Comparison of ENCODE assay signal across 8 cellular contexts in the genomic region with DNA sequence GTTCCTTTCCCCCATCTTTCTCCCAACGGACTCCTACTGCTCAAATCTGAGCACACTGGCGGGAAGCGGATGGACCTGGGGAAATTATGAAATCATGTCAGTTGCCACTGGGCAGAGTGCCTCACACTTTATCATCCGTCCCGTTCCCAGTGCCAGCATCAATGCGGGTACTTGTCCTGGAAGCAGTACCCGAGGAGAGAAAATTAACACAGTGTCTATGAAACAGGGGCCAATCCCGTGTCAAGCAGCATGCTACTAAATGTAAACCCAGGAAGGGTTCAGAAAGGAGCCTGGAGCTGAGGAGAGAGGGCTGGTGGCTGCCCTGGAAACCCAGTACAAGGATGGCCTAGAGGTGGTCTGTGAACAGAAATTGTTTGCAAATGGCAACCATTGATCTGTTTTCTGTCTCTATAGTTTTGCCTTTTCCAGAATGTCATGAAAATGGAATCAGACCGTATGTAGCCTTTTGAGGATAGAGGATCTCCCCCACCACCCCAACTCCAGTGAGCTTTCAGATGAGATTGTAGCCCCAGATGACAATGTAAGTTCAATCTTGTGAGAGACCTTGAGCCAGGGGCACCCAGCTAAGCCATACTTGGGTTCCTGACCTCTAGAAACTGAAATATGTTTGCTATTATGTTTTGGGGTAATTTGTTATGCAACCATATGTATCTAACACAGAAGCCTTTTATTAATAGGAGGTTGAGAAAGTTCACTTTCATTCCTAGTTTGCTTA. TPM values are rescaled to one million over a fixed set of nuclear protein-coding genes. Genes with fewer than 3 reads are reported as not detected.
DNase-seq lines count a peak whose midpoint lies in the region; ATAC-seq and TF ChIP-seq lines count a peak whose summit lies in the region.

No MANE protein-coding gene starts in this region.

- H3K9ac ChIP-seq in iPS-18a (ENCODE audit: low read length), result peak overlapping the region; percentile 76

- no peak for TF ChIP-seq EP300 in Ishikawa (IDR thresholded peaks at IDR 0.05; ENCODE audit: borderline replicate concordance)

- DNase-seq in CD14-positive monocyte (ENCODE audit: low spot score) (no peak), astrocyte of the cerebellum (ENCODE audit: low read depth) (no peak), NCI-H82 treated with DMSO at 0.1 percent for 48 hours (lab: John Stamatoyannopoulos, UW; ENCODE audit: unreplicated experiment) (no peak), NCI-H82 (lab: John Stamatoyannopoulos, UW) (no peak)

- H3K27me3 Mint-ChIP-seq in CD14-positive monocyte (ENCODE audit: low read depth in 3 of 3), result peaks cover 7 to 11% (median 7%) of the 10 kb centered on the region in 3 donors
- no peaks in the 10 kb centered on the region for H3K27me3 Mint-ChIP-seq in stimulated activated memory B cell treated with anti-CD40 and anti-IgM and Interleukin-4, amounts not matched to agents 10 μg/mL and 1 μg/mL and 100 μg/mL, for 72 hours

- in situ Hi-C loops in astrocyte of the cerebellum (cut with HindIII; ENCODE audit: low sequenced_read_pairs), result no loop called here

- intact Hi-C loops in CD14-positive monocyte (cut with micrococcal nuclease), result no loop called here

- TF ChIP-seq CTCF in CD14-positive monocyte (IDR thresholded peaks at IDR 0.05) (no peak), astrocyte of the cerebellum (IDR thresholded peaks at IDR 0.05; ENCODE audit: low read depth, low read length, missing control alignments) (no peak)

- H3K27ac Mint-ChIP-seq in CD14-positive monocyte, result peak overlapping the region in 2 of 7 donors; percentile 40 to 81
- peak overlapping the region; percentile 60 for H3K27ac Mint-ChIP-seq in stimulated activated memory B cell treated with anti-CD40 and anti-IgM and Interleukin-4, amounts not matched to agents 10 μg/mL and 1 μg/mL and 100 μg/mL, for 72 hours

- no peak for TF ChIP-seq RAD21 in Ishikawa (IDR thresholded peaks at IDR 0.05; ENCODE audit: low read depth)

- ATAC-seq in stimulated activated memory B cell treated with anti-CD40 and anti-IgM and Interleukin-4, amounts not matched to agents 10 μg/mL and 1 μg/mL and 100 μg/mL, for 72 hours, result no peak
- no peak for ATAC-seq in HG02970 (IDR thresholded peaks at IDR 0.05; ENCODE audit: low FRiP score, unreplicated experiment)

- no peaks in the 10 kb centered on the region for H3K36me3 Mint-ChIP-seq in CD14-positive monocyte
- peaks cover 6% of the 10 kb centered on the region for H3K36me3 Mint-ChIP-seq in stimulated activated memory B cell treated with anti-CD40 and anti-IgM and Interleukin-4, amounts not matched to agents 10 μg/mL and 1 μg/mL and 100 μg/mL, for 72 hours

- H3K4me3 ChIP-seq in astrocyte of the cerebellum (ENCODE audit: low read depth, low read length), result peak overlapping the region; percentile 65
- H3K4me3 ChIP-seq in iPS-18a (ENCODE audit: low read length), result peak overlapping the region; percentile 68

- peaks cover 23% of the 10 kb centered on the region for H3K4me1 Mint-ChIP-seq in CD14-positive monocyte
- peaks cover 37% of the 10 kb centered on the region for H3K4me1 Mint-ChIP-seq in stimulated activated memory B cell treated with anti-CD40 and anti-IgM and Interleukin-4, amounts not matched to agents 10 μg/mL and 1 μg/mL and 100 μg/mL, for 72 hours

- H3K9me3 Mint-ChIP-seq in CD14-positive monocyte, result no peaks in the 10 kb centered on the region
- H3K9me3 Mint-ChIP-seq in stimulated activated memory B cell treated with anti-CD40 and anti-IgM and Interleukin-4, amounts not matched to agents 10 μg/mL and 1 μg/mL and 100 μg/mL, for 72 hours, result no peaks in the 10 kb centered on the region

- peak overlapping the region; percentile 90 to 96 for H3K4me3 Mint-ChIP-seq in CD14-positive monocyte
- peak overlapping the region; percentile 82 for H3K4me3 Mint-ChIP-seq in stimulated activated memory B cell treated with anti-CD40 and anti-IgM and Interleukin-4, amounts not matched to agents 10 μg/mL and 1 μg/mL and 100 μg/mL, for 72 hours

- no peaks in the 10 kb centered on the region for H3K36me3 ChIP-seq in iPS-18a (ENCODE audit: control insufficient read depth, low read depth, low read length)

- H3K4me1 ChIP-seq in iPS-18a (ENCODE audit: control insufficient read depth, low read depth, low read length), result peaks cover 14% of the 10 kb centered on the region

- H3K9me3 ChIP-seq in iPS-18a (ENCODE audit: control insufficient read depth, low read depth, low read length), result no peaks in the 10 kb centered on the region

- no peak overlapping the region for H3K27ac ChIP-seq in iPS-18a (ENCODE audit: low read length)

- H3K27me3 ChIP-seq in iPS-18a (ENCODE audit: control insufficient read depth, insufficient read depth, low read length), result peaks cover 28% of the 10 kb centered on the region

TF ChIP-seq in Ishikawa, 13 proteins besides CTCF, POLR2A, EP300 and RAD21:
- 0 out of 2 replicates have a peak, but pooled peaks have one; percentile 4 for TF ChIP-seq CEBPB (IDR thresholded peaks at IDR 0.05)
- TF ChIP-seq TAF1 (IDR thresholded peaks at IDR 0.05; ENCODE audit: low read depth), result no peak
TF ChIP-seq in Ishikawa: peak in this region for 1.

RNA-seq across cellular contexts. Expression of gene CDKL1, which starts 0.9 kb away (rescaled TPM):
- 1 to 10 TPM; 1.3 to 2.5 TPM for polyA plus RNA-seq in CD14-positive monocyte
